In the genomic region with DNA sequence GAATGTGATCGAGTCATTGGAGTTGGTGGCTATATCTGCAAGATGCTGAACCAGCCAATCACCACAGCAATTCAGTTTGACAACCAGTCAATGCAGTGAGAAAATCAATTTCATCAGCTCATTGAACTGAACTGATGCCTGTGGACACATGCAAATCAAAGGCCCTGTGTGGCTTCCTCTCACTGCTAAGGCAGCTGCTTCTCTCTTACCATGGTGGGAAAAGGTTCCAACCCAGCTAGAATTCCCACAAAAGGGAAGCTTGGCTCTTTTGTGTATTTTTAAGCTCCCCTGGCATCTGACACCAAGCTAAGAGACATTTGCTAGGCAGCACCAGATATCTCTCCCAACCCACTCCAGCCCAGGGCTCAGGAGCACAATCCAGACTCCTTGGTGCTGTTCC, we compare ENCODE assay signal across 17 cellular contexts.
"Had no signal": no experiment of that assay in that cellular context is flagged by ENCODE, and none has a peak within 500 bp of the region (broad histone marks: within the 10 kb centered on the region; RNA-seq: fewer than 3 reads in every experiment).

No MANE protein-coding gene starts in this region.

- H3K9me3 ChIP-seq: heart left ventricle, neutrophil, suprapubic skin, thyroid gland had no signal

- H3K27ac ChIP-seq: dorsolateral prefrontal cortex, heart left ventricle, neutrophil, suprapubic skin, thyroid gland had no signal

- H3K27me3 Mint-ChIP-seq: type B pancreatic cell had no signal

- H3K36me3 Mint-ChIP-seq: mesothelial cell of epicardium, naive B cell, type B pancreatic cell had no signal

- H3K4me1 ChIP-seq: heart left ventricle, suprapubic skin, thyroid gland had no signal

- DNase-seq: cortex of kidney; dorsolateral prefrontal cortex; effector CD8-positive, alpha-beta T cell; heart left ventricle; hippocampal formation; mammary epithelial cell; naive B cell; right cardiac atrium; small intestine; stimulated activated CD4-positive, alpha-beta T cell treated with anti-CD3 and anti-CD28 coated beads, Interleukin-2, amount 100 ng/mL, for 48 hours; stimulated activated naive CD4-positive, alpha-beta T cell treated with Interleukin-2 at 50 U/mL for 16 hours; thyroid gland had no signal

- H3K27ac Mint-ChIP-seq: mesothelial cell of epicardium, nephron, type B pancreatic cell had no signal

- H3K9me3 Mint-ChIP-seq: mesothelial cell of epicardium, naive B cell, nephron, type B pancreatic cell had no signal

- H3K4me3 Mint-ChIP-seq: mesothelial cell of epicardium, naive B cell, nephron, type B pancreatic cell had no signal

- H3K4me3 ChIP-seq: dorsolateral prefrontal cortex, heart left ventricle, suprapubic skin, thyroid gland had no signal

- H3K36me3 ChIP-seq: heart left ventricle, neutrophil, suprapubic skin, thyroid gland had no signal

- H3K27me3 ChIP-seq: dorsolateral prefrontal cortex, heart left ventricle, neutrophil, suprapubic skin, thyroid gland had no signal
